Comparison of ENCODE assay signal across 9 cellular contexts in the genomic region with DNA sequence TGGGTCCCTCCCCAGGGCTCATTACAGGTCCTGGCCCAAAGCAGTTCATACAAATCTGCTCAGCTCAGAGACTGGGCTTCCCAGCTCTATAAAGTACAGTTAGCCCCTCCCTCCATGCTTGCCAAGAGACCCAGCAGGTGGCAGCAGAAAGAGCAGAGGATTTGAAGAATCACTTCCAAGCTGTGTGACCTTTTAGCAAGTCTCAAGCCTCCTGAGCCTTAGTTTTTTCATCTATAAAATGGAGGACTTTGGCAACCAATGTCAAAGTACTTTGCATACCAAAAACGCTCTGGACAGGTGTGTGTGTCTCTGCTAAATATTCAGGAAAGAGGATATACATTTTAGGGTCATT. TPM values are rescaled to one million over a fixed set of nuclear protein-coding genes. Genes with fewer than 3 reads are reported as not detected.
DNase-seq lines count a peak whose midpoint lies in the region; ATAC-seq, FAIRE-seq and TF ChIP-seq lines count a peak whose summit lies in the region.
"Had no signal": no experiment of that assay in that cellular context is flagged by ENCODE, and none has a peak within 500 bp of the region (broad histone marks: within the 10 kb centered on the region; RNA-seq: fewer than 3 reads in every experiment).

No MANE protein-coding gene starts in this region.

- TF ChIP-seq POLR2A in A549 (IDR thresholded peaks at IDR 0.05; ENCODE audit: low read length), result no peak

- no peak overlapping the region for H3K4me3 ChIP-seq in A549

- H3K4me2 ChIP-seq in A549, result no peak overlapping the region

- no peak for DNase-seq in A549 (ENCODE audit: low read depth in 1 of 2, low spot score in 1 of 2)
- DNase-seq in DMS114 treated with DMSO at 0.1 percent for 48 hours (lab: John Stamatoyannopoulos, UW; ENCODE audit: unreplicated experiment), result peak; percentile 4
- peak; percentile 8 for DNase-seq in NCI-H460 (ENCODE audit: extremely low read depth, low read depth)
- DNase-seq in dermis blood vessel endothelial cell, result peak; percentile 51
- no peak for DNase-seq in activated gamma-delta T cell (lab: John Stamatoyannopoulos, UW)
- no peak for DNase-seq in NCI-H1694 treated with DMSO at 0.1 percent for 48 hours (lab: John Stamatoyannopoulos, UW)
- DNase-seq in AG20443 (ENCODE audit: low spot score), result no peak
- DNase-seq in SIG-M5 treated with dmso at 0.1 percent for 504 hours (lab: John Stamatoyannopoulos, UW; ENCODE audit: unreplicated experiment), result no peak
- DNase-seq: activated T-cell treated with anti-CD3 and anti-CD28 coated beads, Interleukin-2, amount 50 U/mL, for 1 hour had no signal

- CTCF ChIA-PET in A549 (lab: Yijun Ruan, JAX), result interaction anchor here (0.6 to 24.4 kb wide), 13 partner anchors 10 to 411 kb away, joined by 3 to 667 read pairs (median 4); partner anchors contain the start of gene RELT

- no peaks in the 10 kb centered on the region for H3K9me3 ChIP-seq in A549

- H3K27ac ChIP-seq in A549, result no peak overlapping the region

- TF ChIP-seq RAD21 in A549 (conservative IDR thresholded peaks at IDR 0.05 in 1 of 2, IDR thresholded peaks at IDR 0.05 in 1 of 2), result peak in 1 of 2 experiments; percentile 11; a peak in 1 of 5 replicates

- FAIRE-seq in A549 (lab: Jason Lieb, UNC), result no peak

- H3K4me1 ChIP-seq in A549, result no peaks in the 10 kb centered on the region

- TF ChIP-seq CTCF in A549 (IDR thresholded peaks at IDR 0.05), result peak; percentile 37

- 31% methylated on average over 1 of the region's 1 CpG for WGBS in A549 (ENCODE audit: missing lambda C conversion rate)

- POLR2A ChIA-PET in A549 (lab: Yijun Ruan, JAX), result no interaction called here

- TF ChIP-seq EP300 in A549 (IDR thresholded peaks at IDR 0.05), result no peak

- ATAC-seq in A549, result peak; percentile 36 to 62; a peak in 4 of 6 replicates

TF ChIP-seq in A549, 52 proteins besides CTCF, POLR2A, EP300 and RAD21:
- TF ChIP-seq TFCP2L1 (CRISPR knock-in tag; IDR thresholded peaks at IDR 0.05), result no peak
- TF ChIP-seq ZFP36 (IDR thresholded peaks at IDR 0.05; ENCODE audit: borderline replicate concordance, partially characterized antibody), result peak; percentile 43

RNA-seq across cellular contexts. Expression of gene RELT, which starts 26.6 kb away (rescaled TPM):
- polyA plus RNA-seq in A549 (2011; rRNA removed), result 2.9 TPM in 2 replicates
- 7.0 and 8.7 TPM in 2 replicates for polyA plus RNA-seq in A549 (2012; cell fraction: cytosol; rRNA removed)
- 35.5 and 39.3 TPM in 2 replicates for polyA plus RNA-seq in A549 (2012; cell fraction: nucleus; rRNA removed)
- polyA plus RNA-seq in A549 (2017; fragmentation: RNase III; extraction: RNeasy Plus Mini Kit Qiagen cat#74134 plus additional on column Dnase treatment), result 5.1 to 6.3 TPM (median 5.2 TPM) in 3 replicates
- 3.7 and 4.5 TPM in 2 replicates for polyA minus RNA-seq in A549 (2011; rRNA and poly(A)+ RNA removed)
- total RNA-seq in NCI-H460 (2014; rRNA removed; shearing (Covaris generic)), result 2.3 and 3.1 TPM in 2 replicates
- polyA plus RNA-seq in NCI-H460 (2014; cell fraction: nucleus; rRNA removed), result 18.0 and 22.0 TPM in 2 replicates
- 6.7 and 7.8 TPM in 2 replicates for total RNA-seq in dermis blood vessel endothelial cell

Comparison
In these comparisons a context has a peak if more than half of its experiments do, and no peak if none do; other contexts are left out.
1. DNase-seq: peak in DMS114 treated with DMSO at 0.1 percent for 48 hours (single experiment), NCI-H460 (single experiment) and dermis blood vessel endothelial cell (single experiment); none in A549 (0 of 2), activated gamma-delta T cell (single experiment), NCI-H1694 treated with DMSO at 0.1 percent for 48 hours (single experiment), AG20443 (single experiment) and SIG-M5 treated with dmso at 0.1 percent for 504 hours (single experiment).